In genomic region chr4:170124391-170124790, GRCh38 we compare ENCODE assay signal across 24 cellular contexts. TPM values are rescaled to one million over a fixed set of nuclear protein-coding genes. Genes with fewer than 3 reads are reported as not detected.
"Had no signal": no experiment of that assay in that cellular context is flagged by ENCODE, and none has a peak within 500 bp of the region (broad histone marks: within the 10 kb centered on the region; RNA-seq: fewer than 3 reads in every experiment).

No MANE protein-coding gene starts in this region.

- ATAC-seq: natural killer cell; psoas muscle; right cardiac atrium; right lobe of liver; stimulated activated memory B cell treated with anti-CD40 and anti-IgM and Interleukin-4, amounts not matched to agents 10 μg/mL and 1 μg/mL and 100 μg/mL, for 72 hours; stimulated activated naive CD8-positive, alpha-beta T cell treated with anti-CD3 and anti-CD28 coated beads, Interleukin-15, amount 100 ng/mL, for 72 hours; stimulated activated naive CD8-positive, alpha-beta T cell treated with anti-CD3 and anti-CD28 coated beads, Interleukin-15, Interleukin-2, amounts not matched to agents 100 U/mL and 50 U/mL, for 24 hours; upper lobe of right lung had no signal

- DNase-seq: natural killer cell; occipital lobe; ovary; posterior cingulate gyrus; psoas muscle; right cardiac atrium; right lobe of liver; sigmoid colon; small intestine; stimulated activated CD4-positive, alpha-beta T cell treated with anti-CD3 and anti-CD28 coated beads, Interleukin-12 subunit alpha, Interleukin-12 subunit beta, amount 100 ng/mL, for 4 hours; stimulated activated CD4-positive, alpha-beta T cell treated with anti-CD3 and anti-CD28 coated beads, Interleukin-1b, Interleukin-23, amount 100 ng/mL, for 48 hours; stimulated activated CD4-positive, alpha-beta T cell treated with anti-CD3 and anti-CD28 coated beads, Interleukin-4, amount 100 ng/mL, for 1 hour; stimulated activated CD4-positive, alpha-beta T cell treated with anti-CD3 and anti-CD28 coated beads, Interleukin-4, amount 100 ng/mL, for 4 hours; stimulated activated CD8-positive, alpha-beta memory T cell treated with anti-CD3 and anti-CD28 coated beads, Interleukin-4, amount 100 ng/mL, for 48 hours; stimulated activated naive CD4-positive, alpha-beta T cell; stimulated activated naive CD8-positive, alpha-beta T cell treated with anti-CD3 and anti-CD28 coated beads, Interleukin-15, amount 100 ng/mL, for 72 hours; stimulated activated naive CD8-positive, alpha-beta T cell treated with anti-CD3 and anti-CD28 coated beads, Interleukin-15, Interleukin-2, amounts not matched to agents 100 U/mL and 50 U/mL, for 24 hours; substantia nigra; testis; tibial artery; transverse colon; upper lobe of right lung; uterus had no signal

RNA-seq across cellular contexts. Expression of gene AADAT, which starts 34.6 kb away (rescaled TPM):
- total RNA-seq: natural killer cell had no signal
